Comparison of ENCODE assay signal across 19 cellular contexts in genomic region chr13:46571941-46572340, GRCh38. TPM values are rescaled to one million over a fixed set of nuclear protein-coding genes. Genes with fewer than 3 reads are reported as not detected.
DNase-seq lines count a peak whose midpoint lies in the region; ATAC-seq and TF ChIP-seq lines count a peak whose summit lies in the region.
"Had no signal": no experiment of that assay in that cellular context is flagged by ENCODE, and none has a peak within 500 bp of the region (broad histone marks: within the 10 kb centered on the region; RNA-seq: fewer than 3 reads in every experiment).

No MANE protein-coding gene starts in this region.

- H3K4me1 ChIP-seq in SJCRH30 (peaks cover 48% of the 10 kb centered on the region), right atrium auricular region (peaks cover 2 to 55% of the 10 kb centered on the region in 2 donors), stomach (peaks cover 36 to 90% (median 57%) of the 10 kb centered on the region in 4 donors)

- ATAC-seq in HG03175 (IDR thresholded peaks at IDR 0.05; ENCODE audit: unreplicated experiment) = no peak
- ATAC-seq: left lung had no signal

- no peak for TF ChIP-seq POLR2A in stomach (IDR thresholded peaks at IDR 0.05)

- no peak for TF ChIP-seq EP300 in stomach (IDR thresholded peaks at IDR 0.05)

- H3K4me3 ChIP-seq in SJCRH30 (peak overlapping the region; percentile 18), right atrium auricular region (no peak overlapping the region), stomach (no peak overlapping the region)
- H3K4me3 ChIP-seq: left lung, testis had no signal

- no peaks in the 10 kb centered on the region for H3K27me3 ChIP-seq in SJCRH30
- H3K27me3 ChIP-seq in right atrium auricular region = no peaks in the 10 kb centered on the region
- H3K27me3 ChIP-seq in stomach = no peaks in the 10 kb centered on the region
- H3K27me3 ChIP-seq: left lung, testis had no signal

- peak overlapping the region; percentile 94 for H3K27ac ChIP-seq in SJCRH30
- peak overlapping the region; percentile 29 to 49 for H3K27ac ChIP-seq in right atrium auricular region
- H3K27ac ChIP-seq in stomach = peak overlapping the region in 3 of 5 donors; percentile 7 to 59 (median 50)
- H3K27ac ChIP-seq: 22Rv1, HL-60, left lung, testis had no signal

- intact Hi-C loops in stomach (cut with DNase I; ENCODE audit: low total_unique reads) = no loop called here

- no peak for TF ChIP-seq CTCF in right atrium auricular region (IDR thresholded peaks at IDR 0.05)
- no peak for TF ChIP-seq CTCF in stomach (IDR thresholded peaks at IDR 0.05)
- TF ChIP-seq CTCF in GM10266 (IDR thresholded peaks at IDR 0.05; ENCODE audit: control insufficient read depth, insufficient read depth, low read depth, missing control alignments) = no peak

- peak; percentile 22 for DNase-seq in DMS 273 (lab: John Stamatoyannopoulos, UW; ENCODE audit: unreplicated experiment)
- no peak for DNase-seq in DMS 273 treated with DMSO at 0.1 percent for 48 hours (lab: John Stamatoyannopoulos, UW)
- peak; percentile 62 to 72 for DNase-seq in SJCRH30
- no peak for DNase-seq in right atrium auricular region (ENCODE audit: low spot score)
- DNase-seq in stomach = no peak
- DNase-seq in AG08396 (ENCODE audit: low spot score) = no peak
- no peak for DNase-seq in GM10266 (ENCODE audit: extremely low spot score)
- DNase-seq: CD8-positive, alpha-beta memory T cell; endodermal cell; GF-D8; KBM-7; left lung; NCI-H1105 treated with DMSO at 0.1 percent for 48 hours; nephron progenitor cell; stimulated activated CD4-positive, alpha-beta T cell treated with anti-CD3 and anti-CD28 coated beads, Interleukin-1b, Interleukin-23, amount 100 ng/mL, for 48 hours; testis had no signal

- no peaks in the 10 kb centered on the region for H3K36me3 ChIP-seq in SJCRH30
- no peaks in the 10 kb centered on the region for H3K36me3 ChIP-seq in right atrium auricular region
- H3K36me3 ChIP-seq in stomach = no peaks in the 10 kb centered on the region
- H3K36me3 ChIP-seq: left lung had no signal

- no peaks in the 10 kb centered on the region for H3K9me3 ChIP-seq in SJCRH30 (replicated peaks)
- H3K9me3 ChIP-seq in right atrium auricular region = no peaks in the 10 kb centered on the region
- no peaks in the 10 kb centered on the region for H3K9me3 ChIP-seq in stomach
- H3K9me3 ChIP-seq: left lung, testis had no signal

- WGBS in stomach, 5 donors = 48 to 63% (median 59%) methylated on average over 5 of the region's 5 CpGs

RNA-seq across cellular contexts. Expression of gene LRCH1, which starts 19.0 kb away (rescaled TPM):
- 9.2 and 10.9 TPM in 2 replicates for total RNA-seq in SJCRH30 (2014; rRNA removed; shearing (Covaris generic))
- 10 to 100 TPM in 1 of 2 donors, 1 to 10 TPM in 1; 6.9 to 10.9 TPM for total RNA-seq in right atrium auricular region
- 10 to 100 TPM; 14.2 to 70.6 (median 50.9) TPM for total RNA-seq in stomach
- polyA plus RNA-seq in stomach = 1 to 10 TPM; 5.4 to 8.4 (median 7.5) TPM

Comparison
In these comparisons a context has a peak if more than half of its experiments do, and no peak if none do; other contexts are left out.
1. DNase-seq: peak in DMS 273 (single experiment) and SJCRH30 (2 of 2); none in DMS 273 treated with DMSO at 0.1 percent for 48 hours (single experiment), right atrium auricular region (single experiment), stomach (single experiment), AG08396 (single experiment) and GM10266 (single experiment).
2. H3K27ac ChIP-seq: peak in every context shown above with its lines; median percentile 94 in SJCRH30; 50 in stomach; 39 in right atrium auricular region.